ENCODE assay signal across 8 cellular contexts in genomic region chr17:1197781-1198490, GRCh38. TPM values are rescaled to one million over a fixed set of nuclear protein-coding genes. Genes with fewer than 3 reads are reported as not detected.
A peak's percentile ranks its signal among the peaks of the same experiment; 100 is the strongest.
DNase-seq lines count a peak whose midpoint lies in the region; ATAC-seq and TF ChIP-seq lines count a peak whose summit lies in the region.

No MANE protein-coding gene starts in this region.

- H3K4me1 ChIP-seq in Karpas-422 (ENCODE audit: low read length) (peaks cover 52% of the 10 kb centered on the region), heart right ventricle (peaks cover 0 to 64% (median 14%) of the 10 kb centered on the region in 9 donors)

- H3K4me1 Mint-ChIP-seq in activated T-cell treated with anti-CD3 and anti-CD28 coated beads, Interleukin-2, amount 50 U/mL, for 24 hours (ENCODE audit: low read depth), result peaks cover 48% of the 10 kb centered on the region

- peak overlapping the region; percentile 61 for H3K4me2 ChIP-seq in Karpas-422 (ENCODE audit: low read depth, low read length, poor library complexity, severe bottlenecking)

- peak overlapping the region; percentile 58 for H3K9ac ChIP-seq in Karpas-422 (ENCODE audit: low read length)

- WGBS in heart right ventricle, 2 donors, result 41 to 55% methylated on average over 17 of the region's 17 CpGs

- H3K9me3 Mint-ChIP-seq in activated T-cell treated with anti-CD3 and anti-CD28 coated beads, Interleukin-2, amount 50 U/mL, for 24 hours, result no peaks in the 10 kb centered on the region

- H3K27ac Mint-ChIP-seq in activated T-cell treated with anti-CD3 and anti-CD28 coated beads, Interleukin-2, amount 50 U/mL, for 24 hours, result peak overlapping the region; percentile 77

- H3K36me3 Mint-ChIP-seq in activated T-cell treated with anti-CD3 and anti-CD28 coated beads, Interleukin-2, amount 50 U/mL, for 24 hours (ENCODE audit: low read depth), result no peaks in the 10 kb centered on the region

- no peaks in the 10 kb centered on the region for H3K27me3 Mint-ChIP-seq in activated T-cell treated with anti-CD3 and anti-CD28 coated beads, Interleukin-2, amount 50 U/mL, for 24 hours

- H3K9me3 ChIP-seq in Karpas-422 (ENCODE audit: low read length) (no peaks in the 10 kb centered on the region), heart right ventricle (no peaks in the 10 kb centered on the region)

- ATAC-seq in GM19328 (IDR thresholded peaks at IDR 0.05; ENCODE audit: unreplicated experiment) (peak; percentile 57), heart right ventricle (peak; percentile 61 to 79 (median 76)), HG02938 (IDR thresholded peaks at IDR 0.05; ENCODE audit: unreplicated experiment) (no peak)

- no peaks in the 10 kb centered on the region for H3K9me2 ChIP-seq in Karpas-422 (replicated peaks; ENCODE audit: insufficient read depth, low read length)

- peak overlapping the region; percentile 90 for H3K27ac ChIP-seq in Karpas-422 (ENCODE audit: low read length)
- peak overlapping the region in 7 of 10 donors; percentile 3 to 90 (median 41) for H3K27ac ChIP-seq in heart right ventricle

- peaks cover 8% of the 10 kb centered on the region for H3K36me3 ChIP-seq in Karpas-422 (ENCODE audit: insufficient read depth, low read length)
- H3K36me3 ChIP-seq in heart right ventricle, result no peaks in the 10 kb centered on the region

- H3K27me3 ChIP-seq in Karpas-422 (ENCODE audit: low read length), result no peaks in the 10 kb centered on the region
- no peaks in the 10 kb centered on the region for H3K27me3 ChIP-seq in heart right ventricle

- H4K20me1 ChIP-seq in Karpas-422 (ENCODE audit: insufficient read depth, low read depth, low read length), result peaks cover 27% of the 10 kb centered on the region; the same call in 1 of the 2 replicates

- peaks cover 68% of the 10 kb centered on the region for H3K79me2 ChIP-seq in Karpas-422 (ENCODE audit: low read length)

- H3K4me3 ChIP-seq in Karpas-422 (ENCODE audit: low read length), result peak overlapping the region; percentile 24; the same call in 1 of the 2 replicates
- peak overlapping the region in 1 of 10 donors; percentile 15 for H3K4me3 ChIP-seq in heart right ventricle

- DNase-seq in Ammon's horn (ENCODE audit: low spot score) (peak; percentile 87), Karpas-422 (peak; percentile 88), heart right ventricle (peak; percentile 63 to 81), iPS-NIHi7 (ENCODE audit: extremely low spot score) (no peak)
- peak; percentile 69 for DNase-seq in activated T-cell treated with anti-CD3 and anti-CD28 coated beads, Interleukin-2, amount 50 U/mL, for 24 hours
- DNase-seq in stimulated activated CD8-positive, alpha-beta memory T cell treated with anti-CD3 and anti-CD28 coated beads, Interleukin-15, amount 100 ng/mL, for 1 hour (ENCODE audit: low read depth), result peak; percentile 45

- intact Hi-C loops in heart right ventricle (cut with DNase I), result no loop called here

- no peak overlapping the region for H3K4me3 Mint-ChIP-seq in activated T-cell treated with anti-CD3 and anti-CD28 coated beads, Interleukin-2, amount 50 U/mL, for 24 hours

- no peak for TF ChIP-seq CTCF in heart right ventricle (IDR thresholded peaks at IDR 0.05)

- no peak overlapping the region for H2AFZ ChIP-seq in Karpas-422 (ENCODE audit: low read length)

RNA-seq across cellular contexts. Expression of gene ABR, which starts 18.2 kb away (rescaled TPM):
- 113 and 165 TPM in 2 replicates for total RNA-seq in Karpas-422 (2014; rRNA removed; shearing (Covaris generic); ENCODE audit: low replicate concordance)
- 100 to 1,000 TPM; 118 to 173 (median 145) TPM for total RNA-seq in heart right ventricle
- 100 to 1,000 TPM in 1 of 2 donors, 10 to 100 TPM in 1; 49.1 to 120 TPM for polyA plus RNA-seq in heart right ventricle
